Comparison of ENCODE assay signal across 26 cellular contexts in genomic region chr12:30517320-30517719, GRCh38.
"Had no signal": no experiment of that assay in that cellular context is flagged by ENCODE, and none has a peak within 500 bp of the region (broad histone marks: within the 10 kb centered on the region; RNA-seq: fewer than 3 reads in every experiment).

No MANE protein-coding gene starts in this region.

- ATAC-seq: esophagus mucosa; gastrocnemius medialis; left lung; lower lobe of right lung; naive thymus-derived CD8-positive, alpha-beta T cell; sciatic nerve; stimulated activated naive CD8-positive, alpha-beta T cell treated with anti-CD3 and anti-CD28 coated beads, Interleukin-15, amount 100 ng/mL, for 72 hours had no signal

- H3K36me3 ChIP-seq: colonic mucosa, gastrocnemius medialis, left lung, lower lobe of right lung, thyroid gland, vagina had no signal

- DNase-seq: colonic mucosa; effector CD8-positive, alpha-beta T cell; endodermal cell; foreskin fibroblast; gastrocnemius medialis; head of caudate nucleus; left lung; lower lobe of right lung; naive thymus-derived CD8-positive, alpha-beta T cell; nephron progenitor cell; nucleus accumbens; posterior cingulate gyrus; retina; stimulated activated CD4-positive, alpha-beta T cell treated with anti-CD3 and anti-CD28 coated beads, Interleukin-12 subunit alpha, Interleukin-12 subunit beta, amount 100 ng/mL, for 4 hours; stimulated activated CD4-positive, alpha-beta T cell treated with anti-CD3 and anti-CD28 coated beads, Interleukin-1b, Interleukin-23, amount 100 ng/mL, for 48 hours; stimulated activated CD4-positive, alpha-beta T cell treated with anti-CD3 and anti-CD28 coated beads, Interleukin-4, amount 100 ng/mL, for 1 hour; stimulated activated CD8-positive, alpha-beta memory T cell treated with anti-CD3 and anti-CD28 coated beads, Interleukin-4, amount 100 ng/mL, for 48 hours; stimulated activated naive CD4-positive, alpha-beta T cell; stimulated activated naive CD8-positive, alpha-beta T cell treated with anti-CD3 and anti-CD28 coated beads, Interleukin-15, amount 100 ng/mL, for 72 hours; thyroid gland; trophoblast cell had no signal

- H3K4me1 ChIP-seq: colonic mucosa, gastrocnemius medialis, left lung, lower lobe of right lung, thyroid gland, vagina had no signal

- H3K27me3 ChIP-seq: colonic mucosa, gastrocnemius medialis, left lung, thyroid gland, vagina had no signal

- H3K4me3 ChIP-seq: colonic mucosa, gastrocnemius medialis, left lung, lower lobe of right lung, smooth muscle cell, thyroid gland, vagina had no signal

- H3K27ac ChIP-seq: colonic mucosa, epithelial cell of prostate, gastrocnemius medialis, left lung, lower lobe of right lung, thyroid gland, vagina had no signal

- H3K9me3 ChIP-seq: colonic mucosa, gastrocnemius medialis, left lung, lower lobe of right lung, thyroid gland, vagina had no signal
